ENCODE assay signal across 27 cellular contexts in genomic region chr11:109731451-109731850, GRCh38.
"Had no signal": no experiment of that assay in that cellular context is flagged by ENCODE, and none has a peak within 500 bp of the region (broad histone marks: within the 10 kb centered on the region; RNA-seq: fewer than 3 reads in every experiment).

No MANE protein-coding gene starts in this region.

- ATAC-seq: left lung; lower lobe of right lung; naive thymus-derived CD8-positive, alpha-beta T cell; stimulated activated naive B cell treated with anti-CD40 and anti-IgM and Interleukin-4, amounts not matched to agents 10 μg/mL and 1 μg/mL and 100 μg/mL, for 72 hours had no signal

- H3K36me3 ChIP-seq: esophagus muscularis mucosa, left lung, lower lobe of right lung, right atrium auricular region, stomach, thyroid gland, upper lobe of left lung, vagina had no signal

- H3K4me1 ChIP-seq: left lung, lower lobe of right lung, right atrium auricular region, thyroid gland, upper lobe of left lung, vagina had no signal

- H3K4me3 Mint-ChIP-seq: activated naive CD8-positive, alpha-beta T cell; central memory CD8-positive, alpha-beta T cell; naive thymus-derived CD8-positive, alpha-beta T cell; stimulated activated naive B cell treated with anti-CD40 and anti-IgM and Interleukin-4, amounts not matched to agents 10 μg/mL and 1 μg/mL and 100 μg/mL, for 72 hours; T-helper 2 cell treated with Interferon-gamma antibody and Interleukin-4, amounts not matched to agents 5 μg/mL and 100 μg/mL, for 36 hours had no signal

- H3K4me3 ChIP-seq: esophagus muscularis mucosa, left lung, lower lobe of right lung, right atrium auricular region, smooth muscle cell, stomach, thyroid gland, upper lobe of left lung, vagina had no signal

- H3K36me3 Mint-ChIP-seq: activated naive CD8-positive, alpha-beta T cell; naive thymus-derived CD8-positive, alpha-beta T cell; stimulated activated naive B cell treated with anti-CD40 and anti-IgM and Interleukin-4, amounts not matched to agents 10 μg/mL and 1 μg/mL and 100 μg/mL, for 72 hours had no signal

- H3K27me3 Mint-ChIP-seq: activated naive CD8-positive, alpha-beta T cell; central memory CD8-positive, alpha-beta T cell; stimulated activated naive B cell treated with anti-CD40 and anti-IgM and Interleukin-4, amounts not matched to agents 10 μg/mL and 1 μg/mL and 100 μg/mL, for 72 hours had no signal

- H3K9me3 Mint-ChIP-seq: T-helper 2 cell treated with Interferon-gamma antibody and Interleukin-4, amounts not matched to agents 5 μg/mL and 100 μg/mL, for 36 hours had no signal

- H3K27ac ChIP-seq: esophagus muscularis mucosa, left lung, lower lobe of right lung, right atrium auricular region, stomach, thyroid gland, upper lobe of left lung, vagina had no signal

- H3K27me3 ChIP-seq: esophagus muscularis mucosa, left lung, right atrium auricular region, stomach, thyroid gland, upper lobe of left lung, vagina had no signal

- H3K27ac Mint-ChIP-seq: activated naive CD8-positive, alpha-beta T cell; naive thymus-derived CD8-positive, alpha-beta T cell; stimulated activated naive B cell treated with anti-CD40 and anti-IgM and Interleukin-4, amounts not matched to agents 10 μg/mL and 1 μg/mL and 100 μg/mL, for 72 hours; T-helper 2 cell treated with Interferon-gamma antibody and Interleukin-4, amounts not matched to agents 5 μg/mL and 100 μg/mL, for 36 hours had no signal

- H3K9me3 ChIP-seq: esophagus muscularis mucosa, left lung, lower lobe of right lung, right atrium auricular region, stomach, thyroid gland, upper lobe of left lung, vagina had no signal

- DNase-seq: activated CD4-positive, alpha-beta T cell treated with anti-CD3 and anti-CD28 coated beads for 4 hours; activated CD4-positive, alpha-beta T cell treated with anti-CD3 and anti-CD28 coated beads, Interleukin-2, amount 50 U/mL, for 4 hours; activated CD4-positive, CD25-positive, alpha-beta regulatory T cell; activated CD8-positive, alpha-beta memory T cell treated with anti-CD3 and anti-CD28 coated beads for 24 hours; activated effector memory CD4-positive, alpha-beta T cell treated with Interleukin-2 at 50 U/mL for 16 hours; activated naive CD4-positive, alpha-beta T cell treated with Interleukin-2 at 50 U/mL for 16 hours; aorta; dermis blood vessel endothelial cell; effector CD4-positive, alpha-beta T cell; foreskin melanocyte; left lung; lower lobe of right lung; mesenchymal stem cell; naive thymus-derived CD8-positive, alpha-beta T cell; stimulated activated CD4-positive, alpha-beta T cell treated with anti-CD3 and anti-CD28 coated beads, Interleukin-15, amount 100 ng/mL, for 24 hours; stimulated activated CD4-positive, alpha-beta T cell treated with anti-CD3 and anti-CD28 coated beads, Interleukin-2, amount 100 ng/mL, for 24 hours; stimulated activated naive B cell treated with anti-CD40 and anti-IgM and Interleukin-4, amounts not matched to agents 10 μg/mL and 1 μg/mL and 100 μg/mL, for 72 hours; stomach; thyroid gland; upper lobe of left lung had no signal

- H3K4me1 Mint-ChIP-seq: central memory CD8-positive, alpha-beta T cell; naive thymus-derived CD8-positive, alpha-beta T cell; stimulated activated naive B cell treated with anti-CD40 and anti-IgM and Interleukin-4, amounts not matched to agents 10 μg/mL and 1 μg/mL and 100 μg/mL, for 72 hours had no signal
